In the genomic region with DNA sequence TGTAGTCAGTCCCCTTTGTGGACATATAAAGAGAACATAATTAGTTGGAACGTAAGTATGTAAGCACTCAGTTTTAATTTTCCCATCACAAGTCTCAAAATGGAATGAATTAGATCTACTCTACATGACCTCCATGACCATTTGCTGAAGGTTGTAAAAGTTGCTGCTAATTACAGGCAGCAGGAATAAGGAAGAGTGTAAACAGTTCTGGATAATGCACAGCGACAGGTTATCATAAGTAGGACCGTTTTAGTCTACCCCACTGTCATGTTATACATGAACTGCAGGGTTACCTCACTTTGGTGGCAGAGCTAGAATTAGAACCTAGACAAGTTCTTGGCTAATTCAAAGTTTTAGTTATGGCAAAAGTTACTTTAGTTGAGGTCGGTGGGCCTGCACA, we compare ENCODE assay signal across 22 cellular contexts. TPM values are rescaled to one million over a fixed set of nuclear protein-coding genes. Genes with fewer than 3 reads are reported as not detected.
DNase-seq lines count a peak whose midpoint lies in the region; ATAC-seq, FAIRE-seq and TF ChIP-seq lines count a peak whose summit lies in the region.
"Had no signal": no experiment of that assay in that cellular context is flagged by ENCODE, and none has a peak within 500 bp of the region (broad histone marks: within the 10 kb centered on the region; RNA-seq: fewer than 3 reads in every experiment).

No MANE protein-coding gene starts in this region.

- H3K27ac ChIP-seq in HEK293 (ENCODE audit: extremely low read depth, low read depth, low read length) (no peak overlapping the region), endothelial cell of umbilical vein (ENCODE audit: insufficient read depth, low read depth, low read length) (no peak overlapping the region), trophoblast cell (ENCODE audit: low read depth, low read length) (no peak overlapping the region)
- H3K27ac ChIP-seq: BLaER1, Peyer's patch, SJCRH30 had no signal

- H3K23ac ChIP-seq in trophoblast cell (ENCODE audit: low read length) = no peak overlapping the region

- H2BK5ac ChIP-seq in trophoblast cell (ENCODE audit: low read depth, low read length, poor library complexity) = no peak overlapping the region

- no peak overlapping the region for H2AK5ac ChIP-seq in trophoblast cell (ENCODE audit: low read length)

- no peaks in the 10 kb centered on the region for H3K27me3 Mint-ChIP-seq in activated naive CD4-positive, alpha-beta T cell treated with anti-CD3 and anti-CD28 coated beads for 36 hours (ENCODE audit: low read depth)
- H3K27me3 Mint-ChIP-seq: CD4-positive, alpha-beta memory T cell; IgD-negative memory B cell had no signal

- H3K14ac ChIP-seq in trophoblast cell (ENCODE audit: low read length) = no peak overlapping the region

- peak; percentile 49 for FAIRE-seq in endothelial cell of umbilical vein (lab: Jason Lieb, UNC)

- no peak overlapping the region for H4K91ac ChIP-seq in trophoblast cell (ENCODE audit: low read depth, low read length)

- no peaks in the 10 kb centered on the region for H3K79me1 ChIP-seq in trophoblast cell (ENCODE audit: low read length)

- no peaks in the 10 kb centered on the region for H3K9me3 Mint-ChIP-seq in activated naive CD4-positive, alpha-beta T cell treated with anti-CD3 and anti-CD28 coated beads for 36 hours
- H3K9me3 Mint-ChIP-seq: CD4-positive, alpha-beta memory T cell; IgD-negative memory B cell had no signal

- H3K4ac ChIP-seq in trophoblast cell (ENCODE audit: low read depth, low read length) = peak overlapping the region; percentile 16

- no TSS peak for BruUV-seq in endothelial cell of umbilical vein (replicated peaks; lab: Mats Ljungman, UMichigan)

- H2BK120ac ChIP-seq in trophoblast cell (ENCODE audit: insufficient read depth, low read length, poor library complexity) = no peak overlapping the region

- no peaks in the 10 kb centered on the region for H3K9me1 ChIP-seq in endothelial cell of umbilical vein (replicated peaks; ENCODE audit: control insufficient read depth, extremely low read depth, insufficient read depth, low read length)

- H4K12ac ChIP-seq in trophoblast cell (ENCODE audit: low read depth, low read length) = no peak overlapping the region

- no peak overlapping the region for H3K27ac Mint-ChIP-seq in activated naive CD4-positive, alpha-beta T cell treated with anti-CD3 and anti-CD28 coated beads for 36 hours
- H3K27ac Mint-ChIP-seq: IgD-negative memory B cell had no signal

- H2AFZ ChIP-seq in endothelial cell of umbilical vein (ENCODE audit: low read depth, low read length) (no peak overlapping the region), trophoblast cell (ENCODE audit: insufficient read depth, low read length, poor library complexity) (no peak overlapping the region)

- DNase-seq in left ventricle myocardium superior (no peak), left cardiac atrium (no peak), endothelial cell of umbilical vein (ENCODE audit: low read depth, low spot score) (no peak), trophoblast cell (no peak)
- no peak for DNase-seq in activated effector memory CD4-positive, alpha-beta T cell treated with anti-CD3 and anti-CD28 coated beads, Interleukin-2, amount 50 U/mL, for 16 hours
- DNase-seq in activated naive CD4-positive, alpha-beta T cell treated with anti-CD3 and anti-CD28 coated beads for 36 hours = no peak
- DNase-seq: CD4-positive, alpha-beta memory T cell; Karpas-422; NCI-H1694; NCI-H2081; NCI-H2171; NCI-H524 treated with DMSO at 0.1 percent for 48 hours; NCI-H82; Peyer's patch; SJCRH30 had no signal

- peaks cover 22% of the 10 kb centered on the region for H3K36me3 Mint-ChIP-seq in activated naive CD4-positive, alpha-beta T cell treated with anti-CD3 and anti-CD28 coated beads for 36 hours (ENCODE audit: low read depth)

- TF ChIP-seq CTCF in HEK293 (tag by site-specific recombination; IDR thresholded peaks at IDR 0.05) = no peak
- TF ChIP-seq CTCF in endothelial cell of umbilical vein (IDR thresholded peaks at IDR 0.05; ENCODE audit: extremely low read depth in 1 of 2, insufficient read depth in 1 of 2, low read depth in 1 of 2, low read length in 2 of 2) = no peak

- CTCF ChIA-PET in HEK293 (lab: Yijun Ruan, JAX) = interaction anchor here (0.7 kb wide), 1 partner anchor 12 kb away, joined by 4 read pairs; no protein-coding TSS in a partner anchor
- CTCF ChIA-PET in endothelial cell of umbilical vein (lab: Charles Lee) = interaction anchor here (0.9 to 1.0 kb wide), 3 partner anchors 21 to 119 kb away, joined by 3 read pairs; a partner anchor contains a TSS
- CTCF ChIA-PET in activated naive CD4-positive, alpha-beta T cell treated with anti-CD3 and anti-CD28 coated beads for 36 hours (lab: Charles Lee) = interaction anchor here (0.9 kb wide), 1 partner anchor 25 kb away, joined by 4 read pairs; no protein-coding TSS in a partner anchor

- TF ChIP-seq POLR2A in endothelial cell of umbilical vein (IDR thresholded peaks at IDR 0.05; ENCODE audit: low read depth, low read length) = no peak

- H4K20me1 ChIP-seq in endothelial cell of umbilical vein (replicated peaks; ENCODE audit: control insufficient read depth, extremely low read depth, insufficient read depth, low read length) = peaks cover 34% of the 10 kb centered on the region

- dilution Hi-C loops in endothelial cell of umbilical vein (cut with MboI; ENCODE audit: extremely low pct_ligation_motif_present, low sequenced_read_pairs) = no loop called here

- H3K4me2 ChIP-seq in endothelial cell of umbilical vein (ENCODE audit: insufficient read depth, low read length) (no peak overlapping the region), trophoblast cell (ENCODE audit: low read length) (no peak overlapping the region)
- H3K4me2 ChIP-seq: BLaER1 had no signal

- no peak overlapping the region for H2BK12ac ChIP-seq in trophoblast cell (ENCODE audit: low read length)

- H3K4me3 ChIP-seq in HEK293 (ENCODE audit: low read depth, low read length) = no peak overlapping the region
- H3K4me3 ChIP-seq in endothelial cell of umbilical vein (replicated peaks in 1 of 3; ENCODE audit: insufficient read depth in 1 of 3, low read depth in 1 of 3, low read length in 3 of 3) = no peak overlapping the region
- H3K4me3 ChIP-seq in trophoblast cell (ENCODE audit: low read depth, low read length) = no peak overlapping the region
- H3K4me3 ChIP-seq: BLaER1, Peyer's patch, SJCRH30 had no signal

- peaks cover 27% of the 10 kb centered on the region for H3K4me1 Mint-ChIP-seq in activated naive CD4-positive, alpha-beta T cell treated with anti-CD3 and anti-CD28 coated beads for 36 hours (ENCODE audit: low read depth)

- H3K9me3 ChIP-seq in HEK293 (ENCODE audit: control insufficient read depth, insufficient read depth, low read depth, low read length) = no peaks in the 10 kb centered on the region
- H3K9me3 ChIP-seq in endothelial cell of umbilical vein (replicated peaks; ENCODE audit: control insufficient read depth, insufficient read depth, low read length) = no peaks in the 10 kb centered on the region
- no peaks in the 10 kb centered on the region for H3K9me3 ChIP-seq in trophoblast cell (ENCODE audit: insufficient read depth, low read depth, low read length)
- H3K9me3 ChIP-seq: BLaER1, Peyer's patch, SJCRH30 had no signal

- H3K4me3 Mint-ChIP-seq in activated naive CD4-positive, alpha-beta T cell treated with anti-CD3 and anti-CD28 coated beads for 36 hours = no peak overlapping the region
- H3K4me3 Mint-ChIP-seq: CD4-positive, alpha-beta memory T cell had no signal

- POLR2A ChIA-PET in HEK293 (lab: Yijun Ruan, JAX) (no interaction called here), endothelial cell of umbilical vein (lab: Charles Lee) (no interaction called here)

- H4K8ac ChIP-seq in trophoblast cell (ENCODE audit: low read depth, low read length) = no peak overlapping the region

- intact Hi-C loops in left ventricle myocardium superior (cut with micrococcal nuclease) (no loop called here), left cardiac atrium (cut with DNase I) (no loop called here), endothelial cell of umbilical vein (cut with micrococcal nuclease) (no loop called here)
- intact Hi-C loops in activated naive CD4-positive, alpha-beta T cell treated with anti-CD3 and anti-CD28 coated beads for 36 hours (cut with micrococcal nuclease) = loop anchor here (5.0 kb wide), 1 partner anchor 116 kb away; a partner anchor contains a TSS

- H3K18ac ChIP-seq in trophoblast cell (ENCODE audit: low read length) = no peak overlapping the region

- WGBS in trophoblast cell (ENCODE audit: extremely low coverage, insufficient coverage, insufficient read length) = no CpG with 5 or more reads among the region's 4 CpGs

- ATAC-seq in left ventricle myocardium superior = peak; percentile 13
- ATAC-seq in left cardiac atrium = no peak

- H3K79me2 ChIP-seq in endothelial cell of umbilical vein (ENCODE audit: control insufficient read depth, insufficient read depth, low read length) (peaks cover 99% of the 10 kb centered on the region), trophoblast cell (ENCODE audit: control insufficient read depth, insufficient read depth, low read length, poor library complexity) (peaks cover 13% of the 10 kb centered on the region)

- H3K9ac ChIP-seq in endothelial cell of umbilical vein (replicated peaks; ENCODE audit: extremely low read depth, insufficient read depth, low read length) (no peak overlapping the region), trophoblast cell (ENCODE audit: low read length) (no peak overlapping the region)
- H3K9ac ChIP-seq: BLaER1 had no signal

- H3K4me1 ChIP-seq in HEK293 (ENCODE audit: control insufficient read depth, insufficient read depth, low read length) = 0 out of 2 replicates have a peak, but pooled peaks cover 2% of the 10 kb centered on the region
- H3K4me1 ChIP-seq in endothelial cell of umbilical vein (ENCODE audit: control insufficient read depth, extremely low read depth, insufficient read depth, low read length) = no peaks in the 10 kb centered on the region
- H3K4me1 ChIP-seq in trophoblast cell (ENCODE audit: control insufficient read depth in 1 of 2, insufficient read depth in 2 of 2, low read length in 2 of 2) = no peaks in the 10 kb centered on the region
- H3K4me1 ChIP-seq: SJCRH30 had no signal

- H3K36me3 ChIP-seq in HEK293 (ENCODE audit: control insufficient read depth in 2 of 2, insufficient read depth in 1 of 2, low read length in 2 of 2) = peaks cover 20 to 68% of the 10 kb centered on the region in 2 experiments; a peak in 2 of 3 replicates
- peaks cover 5 to 8% of the 10 kb centered on the region in 2 experiments for H3K36me3 ChIP-seq in endothelial cell of umbilical vein (ENCODE audit: control insufficient read depth in 2 of 2, extremely low read depth in 1 of 2, insufficient read depth in 2 of 2, low read length in 2 of 2)
- peaks cover 23 to 24% of the 10 kb centered on the region in 2 experiments for H3K36me3 ChIP-seq in trophoblast cell (ENCODE audit: control insufficient read depth in 1 of 2, insufficient read depth in 2 of 2, low read length in 2 of 2)

- H3K27me3 ChIP-seq in endothelial cell of umbilical vein (ENCODE audit: control insufficient read depth in 2 of 2, insufficient read depth in 2 of 2, low read length in 2 of 2) (no peaks in the 10 kb centered on the region), trophoblast cell (ENCODE audit: insufficient read depth, low read length) (no peaks in the 10 kb centered on the region)
- H3K27me3 ChIP-seq: BLaER1, Peyer's patch, SJCRH30 had no signal

RNA-seq across cellular contexts. Expression of a gene that starts 21.7 kb away (rescaled TPM):
- total RNA-seq in left ventricle myocardium superior = 36.0 TPM
- total RNA-seq in left cardiac atrium = 10 to 100 TPM; 30.0 to 44.4 TPM
- 101 and 105 TPM in 2 replicates for total RNA-seq in endothelial cell of umbilical vein
- polyA plus RNA-seq in endothelial cell of umbilical vein = 72.4 and 73.6 TPM in 2 replicates
- polyA plus RNA-seq in endothelial cell of umbilical vein (2011; cell fraction: cytosol; rRNA removed) = 76.7 and 81.7 TPM in 2 replicates
- polyA plus RNA-seq in endothelial cell of umbilical vein (2011; cell fraction: nucleus; rRNA removed) = 68.4 and 75.6 TPM in 2 replicates
- polyA plus RNA-seq in endothelial cell of umbilical vein (2012) = 62.3 and 92.5 TPM in 2 replicates
- 226 and 237 TPM in 2 replicates for polyA minus RNA-seq in endothelial cell of umbilical vein
- 65.3 TPM for polyA minus RNA-seq in endothelial cell of umbilical vein (2011; cell fraction: cytosol; rRNA and poly(A)+ RNA removed)
- 56.2 and 66.6 TPM in 2 replicates for polyA minus RNA-seq in endothelial cell of umbilical vein (2011; cell fraction: nucleus; rRNA and poly(A)+ RNA removed)
- 150 and 158 TPM in 2 replicates for polyA plus RNA-seq in trophoblast cell (2013)
- total RNA-seq in activated naive CD4-positive, alpha-beta T cell treated with anti-CD3 and anti-CD28 coated beads for 36 hours = 10 to 100 TPM; 64.9 to 66.1 TPM

RNA-seq across cellular contexts. Expression of a gene that starts 53.5 kb away (rescaled TPM):
- total RNA-seq in left ventricle myocardium superior (not detected), left cardiac atrium (not detected), endothelial cell of umbilical vein (not detected in 2 replicates)
- polyA plus RNA-seq in endothelial cell of umbilical vein = not detected in 2 replicates
- polyA plus RNA-seq in endothelial cell of umbilical vein (2011; cell fraction: cytosol; rRNA removed) = not detected in 2 replicates
- 0.01 TPM in 1 of 2 replicates, not detected in the other for polyA plus RNA-seq in endothelial cell of umbilical vein (2011; cell fraction: nucleus; rRNA removed)
- polyA plus RNA-seq in endothelial cell of umbilical vein (2012) = 0.03 and 0.05 TPM in 2 replicates
- 0.04 TPM in 1 of 2 replicates, not detected in the other for polyA minus RNA-seq in endothelial cell of umbilical vein
- polyA minus RNA-seq in endothelial cell of umbilical vein (2011; cell fraction: cytosol; rRNA and poly(A)+ RNA removed) = not detected
- polyA minus RNA-seq in endothelial cell of umbilical vein (2011; cell fraction: nucleus; rRNA and poly(A)+ RNA removed) = not detected in 2 replicates
- polyA plus RNA-seq in trophoblast cell (2013) = 2.2 and 2.4 TPM in 2 replicates
- not detected for total RNA-seq in activated naive CD4-positive, alpha-beta T cell treated with anti-CD3 and anti-CD28 coated beads for 36 hours
- total RNA-seq: CD4-positive, alpha-beta memory T cell; G401; H4; M059J; OCI-LY7 had no signal
